In the genomic region with DNA sequence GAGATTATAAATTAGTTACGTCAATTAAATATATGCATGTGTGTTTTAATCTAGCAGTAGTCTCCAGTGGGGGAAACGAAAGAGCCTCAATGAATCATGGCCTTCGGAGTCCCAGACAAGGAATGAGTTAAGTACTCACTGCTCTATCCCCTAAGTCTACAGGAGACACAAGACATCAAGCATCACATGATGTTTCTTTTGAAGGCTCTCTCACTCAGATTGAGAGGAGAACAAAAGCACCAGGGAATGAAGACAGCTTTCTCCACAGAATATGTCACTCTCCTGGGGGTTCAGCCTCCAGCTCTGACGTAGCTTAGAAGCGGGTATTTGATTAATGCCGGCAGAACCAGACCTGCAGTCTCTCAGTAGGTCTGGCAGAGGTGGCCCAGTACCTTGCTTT, we compare ENCODE assay signal across 1 cellular context.
TF ChIP-seq lines count a peak whose summit lies in the region.

No MANE protein-coding gene starts in this region.

TF ChIP-seq in IMR-90, 13 proteins besides CTCF, POLR2A, EP300 and RAD21:
- TF ChIP-seq FOS (IDR thresholded peaks at IDR 0.05; ENCODE audit: low read depth, low read length) (no peak), MAZ (IDR thresholded peaks at IDR 0.05; ENCODE audit: borderline replicate concordance, low read depth, low read length) (no peak), BHLHE40 (IDR thresholded peaks at IDR 0.05; ENCODE audit: low read depth, low read length) (no peak), SMC3 (IDR thresholded peaks at IDR 0.05; ENCODE audit: low read depth, low read length) (no peak)
- TF ChIP-seq, protein P1, sequence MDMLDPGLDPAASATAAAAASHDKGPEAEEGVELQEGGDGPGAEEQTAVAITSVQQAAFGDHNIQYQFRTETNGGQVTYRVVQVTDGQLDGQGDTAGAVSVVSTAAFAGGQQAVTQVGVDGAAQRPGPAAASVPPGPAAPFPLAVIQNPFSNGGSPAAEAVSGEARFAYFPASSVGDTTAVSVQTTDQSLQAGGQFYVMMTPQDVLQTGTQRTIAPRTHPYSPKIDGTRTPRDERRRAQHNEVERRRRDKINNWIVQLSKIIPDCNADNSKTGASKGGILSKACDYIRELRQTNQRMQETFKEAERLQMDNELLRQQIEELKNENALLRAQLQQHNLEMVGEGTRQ (IDR thresholded peaks at IDR 0.05; ENCODE audit: low read depth, low read length) = no peak
